ENCODE assay signal across 1 cellular context in the genomic region with DNA sequence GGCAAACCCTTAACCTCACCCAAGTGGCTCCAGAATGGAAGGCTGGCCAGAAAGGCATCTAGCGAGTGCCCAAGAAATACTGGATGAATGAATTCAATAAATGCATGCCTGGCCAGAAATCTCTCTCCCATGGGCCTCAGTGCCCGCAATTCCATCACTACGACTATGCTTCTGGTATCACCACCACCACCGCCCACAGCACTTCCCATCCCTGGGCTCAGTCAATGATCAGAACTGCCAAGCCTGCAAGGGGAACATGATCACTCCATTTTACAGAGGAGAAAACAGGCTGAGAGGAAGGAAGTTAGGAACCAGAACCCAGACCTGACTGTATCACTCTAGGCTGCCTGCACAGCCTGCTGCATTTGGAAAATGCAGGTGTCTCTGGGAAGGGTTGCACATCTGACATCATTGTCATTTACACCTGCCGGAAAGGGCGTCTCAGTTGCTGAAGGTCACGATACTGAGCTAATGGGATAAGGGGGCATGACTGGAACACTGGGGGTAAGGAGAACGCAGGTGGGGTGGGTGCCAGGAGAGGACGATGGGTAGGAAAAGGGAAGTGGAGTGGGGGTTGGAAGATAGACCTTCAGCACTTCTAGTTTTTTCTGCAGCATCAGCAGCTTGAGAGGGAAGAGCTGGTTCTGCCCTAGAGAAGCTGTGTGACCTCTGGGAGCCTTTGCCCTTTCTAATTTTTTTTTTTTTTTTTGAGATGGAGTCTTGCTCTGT.
TF ChIP-seq lines count a peak whose summit lies in the region.

No MANE protein-coding gene starts in this region.

TF ChIP-seq in K562, 482 proteins besides CTCF, POLR2A, EP300 and RAD21:
- TF ChIP-seq SPI1 (IDR thresholded peaks at IDR 0.05; ENCODE audit: borderline replicate concordance, low read depth, low read length) (peak; percentile 83), MAFK (IDR thresholded peaks at IDR 0.05; ENCODE audit: low read length) (peak; percentile 43), PHTF2 (CRISPR knock-in tag; IDR thresholded peaks at IDR 0.05) (no peak), C11orf30 (IDR thresholded peaks at IDR 0.05; ENCODE audit: low read depth) (peak; percentile 78), KDM1A (IDR thresholded peaks at IDR 0.05) (no peak), ZNF316 (IDR thresholded peaks at IDR 0.05) (peak; percentile 84), ZNF668 (CRISPR knock-in tag; IDR thresholded peaks at IDR 0.05) (no peak), TFAM (CRISPR knock-in tag; conservative IDR thresholded peaks at IDR 0.05) (no peak), MAFG (tag; conservative IDR thresholded peaks at IDR 0.05) (peak; percentile 46), RNF2 (IDR thresholded peaks at IDR 0.05) (no peak)
- TF ChIP-seq, protein P1, sequence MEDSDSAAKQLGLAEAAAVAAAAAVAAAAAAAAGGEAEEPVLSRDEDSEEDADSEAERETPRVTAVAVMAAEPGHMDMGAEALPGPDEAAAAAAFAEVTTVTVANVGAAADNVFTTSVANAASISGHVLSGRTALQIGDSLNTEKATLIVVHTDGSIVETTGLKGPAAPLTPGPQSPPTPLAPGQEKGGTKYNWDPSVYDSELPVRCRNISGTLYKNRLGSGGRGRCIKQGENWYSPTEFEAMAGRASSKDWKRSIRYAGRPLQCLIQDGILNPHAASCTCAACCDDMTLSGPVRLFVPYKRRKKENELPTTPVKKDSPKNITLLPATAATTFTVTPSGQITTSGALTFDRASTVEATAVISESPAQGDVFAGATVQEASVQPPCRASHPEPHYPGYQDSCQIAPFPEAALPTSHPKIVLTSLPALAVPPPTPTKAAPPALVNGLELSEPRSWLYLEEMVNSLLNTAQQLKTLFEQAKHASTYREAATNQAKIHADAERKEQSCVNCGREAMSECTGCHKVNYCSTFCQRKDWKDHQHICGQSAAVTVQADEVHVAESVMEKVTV (CRISPR knock-in tag; IDR thresholded peaks at IDR 0.05) = no peak
- TF ChIP-seq, protein P2, sequence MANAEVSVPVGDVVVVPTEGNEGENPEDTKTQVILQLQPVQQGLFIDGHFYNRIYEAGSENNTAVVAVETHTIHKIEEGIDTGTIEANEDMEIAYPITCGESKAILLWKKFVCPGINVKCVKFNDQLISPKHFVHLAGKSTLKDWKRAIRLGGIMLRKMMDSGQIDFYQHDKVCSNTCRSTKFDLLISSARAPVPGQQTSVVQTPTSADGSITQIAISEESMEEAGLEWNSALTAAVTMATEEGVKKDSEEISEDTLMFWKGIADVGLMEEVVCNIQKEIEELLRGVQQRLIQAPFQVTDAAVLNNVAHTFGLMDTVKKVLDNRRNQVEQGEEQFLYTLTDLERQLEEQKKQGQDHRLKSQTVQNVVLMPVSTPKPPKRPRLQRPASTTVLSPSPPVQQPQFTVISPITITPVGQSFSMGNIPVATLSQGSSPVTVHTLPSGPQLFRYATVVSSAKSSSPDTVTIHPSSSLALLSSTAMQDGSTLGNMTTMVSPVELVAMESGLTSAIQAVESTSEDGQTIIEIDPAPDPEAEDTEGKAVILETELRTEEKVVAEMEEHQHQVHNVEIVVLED (CRISPR knock-in tag; IDR thresholded peaks at IDR 0.05) = no peak
- TF ChIP-seq, protein P3, sequence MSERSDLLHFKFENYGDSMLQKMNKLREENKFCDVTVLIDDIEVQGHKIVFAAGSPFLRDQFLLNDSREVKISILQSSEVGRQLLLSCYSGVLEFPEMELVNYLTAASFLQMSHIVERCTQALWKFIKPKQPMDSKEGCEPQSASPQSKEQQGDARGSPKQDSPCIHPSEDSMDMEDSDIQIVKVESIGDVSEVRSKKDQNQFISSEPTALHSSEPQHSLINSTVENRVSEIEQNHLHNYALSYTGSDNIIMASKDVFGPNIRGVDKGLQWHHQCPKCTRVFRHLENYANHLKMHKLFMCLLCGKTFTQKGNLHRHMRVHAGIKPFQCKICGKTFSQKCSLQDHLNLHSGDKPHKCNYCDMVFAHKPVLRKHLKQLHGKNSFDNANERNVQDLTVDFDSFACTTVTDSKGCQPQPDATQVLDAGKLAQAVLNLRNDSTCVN (CRISPR knock-in tag; IDR thresholded peaks at IDR 0.05) = no peak
TF ChIP-seq in K562: peak in this region for 5.
